21 cellular contexts compared by ENCODE assay signal in the genomic region with DNA sequence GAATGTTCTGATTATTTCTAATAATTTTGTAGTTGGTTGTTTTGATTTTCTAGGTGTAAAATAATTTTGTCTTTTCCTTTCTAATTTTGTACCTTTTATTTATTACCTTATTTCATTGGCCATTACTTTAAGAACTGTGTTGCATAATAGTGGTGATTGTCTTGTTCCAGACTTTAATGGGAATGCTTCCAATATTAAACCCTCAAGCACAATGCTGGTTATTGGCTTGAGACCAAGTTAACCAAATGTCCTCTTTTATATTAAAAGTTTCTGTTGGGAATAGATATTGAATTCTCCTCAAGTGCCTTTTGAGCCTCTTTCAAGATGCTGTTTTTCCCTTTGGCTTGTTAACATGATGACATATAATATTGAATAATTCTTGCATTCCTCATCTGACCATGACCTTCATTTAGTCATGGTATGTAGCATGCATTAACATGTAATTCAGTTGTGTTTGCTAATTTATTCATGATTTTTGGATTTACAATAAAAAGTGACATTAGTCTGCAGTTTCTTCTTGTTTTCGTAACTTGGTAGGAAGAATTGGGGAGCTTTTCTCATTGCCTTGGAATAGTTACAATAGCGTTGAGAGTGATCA.
A peak's percentile ranks its signal among the peaks of the same experiment; 100 is the strongest.
DNase-seq lines count a peak whose midpoint lies in the region; ATAC-seq, FAIRE-seq and TF ChIP-seq lines count a peak whose summit lies in the region.
"Had no signal": no experiment of that assay in that cellular context is flagged by ENCODE, and none has a peak within 500 bp of the region (broad histone marks: within the 10 kb centered on the region; RNA-seq: fewer than 3 reads in every experiment).

No MANE protein-coding gene starts in this region.

- no peak for ATAC-seq in HG03439 (IDR thresholded peaks at IDR 0.05; ENCODE audit: unreplicated experiment)
- ATAC-seq: activated CD4-positive, alpha-beta T cell treated with anti-CD3 and anti-CD28 coated beads for 36 hours; activated CD8-positive, alpha-beta memory T cell treated with anti-CD3 and anti-CD28 coated beads, Interleukin-2, amount 10 ng/mL, durations not matched to agents 7 days and 5 days; activated T-helper 17 cell treated with anti-CD3 and anti-CD28 coated beads, Interleukin-2, amount 50 U/mL, for 72 hours; gastrocnemius medialis; mucosa of descending colon had no signal

- peak; percentile 59 for DNase-seq in DMS79 treated with DMSO at 0.1 percent for 48 hours (lab: John Stamatoyannopoulos, UW)
- peak; percentile 33 for DNase-seq in RPMI7951 (ENCODE audit: low read depth)
- peak; percentile 64 for DNase-seq in epithelial cell of esophagus (ENCODE audit: low read depth)
- DNase-seq in amygdala (lab: John Stamatoyannopoulos, UW), result no peak
- DNase-seq in middle frontal gyrus (ENCODE audit: extremely low spot score, low spot score), result no peak
- no peak for DNase-seq in NCI-H2029 treated with DMSO at 0.1 percent for 48 hours (lab: John Stamatoyannopoulos, UW)
- DNase-seq: activated CD4-positive, alpha-beta T cell treated with anti-CD3 and anti-CD28 coated beads for 36 hours; activated CD8-positive, alpha-beta memory T cell treated with anti-CD3 and anti-CD28 coated beads, Interleukin-2, amount 10 ng/mL, durations not matched to agents 7 days and 5 days; activated naive CD8-positive, alpha-beta T cell treated with anti-CD3 and anti-CD28 coated beads, Interleukin-2, amount 10 ng/mL, durations not matched to agents 7 days and 5 days; CD4-positive, alpha-beta T cell; central memory CD4-positive, alpha-beta T cell; effector CD4-positive, alpha-beta T cell; gastrocnemius medialis; mucosa of descending colon; NCI-H187 treated with DMSO at 0.1 percent for 48 hours; spleen; stimulated activated CD8-positive, alpha-beta memory T cell treated with anti-CD3 and anti-CD28 coated beads, Interleukin-4, amount 100 ng/mL, for 48 hours had no signal

- FAIRE-seq in islet of Langerhans (lab: Jason Lieb, UNC), result peak; percentile 9

- no peak for TF ChIP-seq CTCF in epithelial cell of esophagus (IDR thresholded peaks at IDR 0.05; ENCODE audit: insufficient read depth, low read depth, low read length, missing control alignments)

- no peak overlapping the region for H3K4me3 ChIP-seq in epithelial cell of esophagus (ENCODE audit: low read length)
- H3K4me3 ChIP-seq: gastrocnemius medialis, mucosa of descending colon, spleen, vagina had no signal

Comparison
In these comparisons a context has a peak if more than half of its experiments do, and no peak if none do; other contexts are left out.
1. DNase-seq: peak in DMS79 treated with DMSO at 0.1 percent for 48 hours (single experiment), RPMI7951 (single experiment) and epithelial cell of esophagus (single experiment); none in amygdala (0 of 56), middle frontal gyrus (single experiment) and NCI-H2029 treated with DMSO at 0.1 percent for 48 hours (single experiment).